In the genomic region with DNA sequence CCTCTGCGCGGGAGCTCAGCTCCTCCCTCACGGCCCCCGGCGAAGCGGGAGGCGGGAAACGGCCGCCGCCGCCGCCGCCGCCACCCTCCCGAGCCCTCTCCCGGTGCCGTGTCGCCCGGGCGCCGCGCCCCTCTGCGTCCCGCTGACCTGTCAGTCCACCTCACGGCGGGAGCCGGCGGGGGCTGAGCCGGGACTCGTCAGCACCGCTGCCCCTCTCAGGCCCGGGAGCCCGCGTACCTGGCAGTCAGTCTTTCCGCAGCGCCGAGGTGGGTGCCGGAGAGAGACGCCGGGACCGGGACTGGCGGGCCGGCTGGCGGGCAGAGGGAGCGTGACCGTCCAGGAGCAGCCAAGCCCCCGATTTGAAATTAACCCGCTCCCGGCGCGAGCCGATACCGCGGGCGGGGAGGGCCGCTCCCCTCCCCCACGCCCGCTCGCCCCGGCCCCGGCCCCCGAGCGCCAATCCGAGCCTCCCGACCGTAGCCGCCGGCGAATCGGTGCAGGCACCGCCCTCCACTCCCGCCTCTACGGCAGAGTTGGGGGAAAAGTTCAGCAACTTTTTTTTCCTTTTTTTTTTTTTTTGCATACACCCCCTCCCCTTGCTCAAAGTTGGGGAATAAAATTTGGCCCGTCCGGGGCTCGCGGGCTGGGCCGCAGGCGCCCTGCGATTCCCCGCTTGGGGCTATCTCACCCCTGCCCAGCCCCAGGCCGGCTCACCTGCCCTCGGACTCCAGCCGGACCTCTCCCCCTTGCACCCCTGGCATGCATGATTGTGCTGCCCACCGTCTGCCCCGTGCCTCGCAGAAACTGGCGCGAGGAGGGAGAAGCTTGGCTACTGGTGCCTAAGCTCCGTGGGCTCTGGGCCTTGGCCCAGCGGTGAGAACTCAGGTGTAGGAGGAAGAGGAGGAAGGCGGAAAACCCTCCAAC, we compare ENCODE assay signal across 8 cellular contexts. TPM values are rescaled to one million over a fixed set of nuclear protein-coding genes. Genes with fewer than 3 reads are reported as not detected.
DNase-seq lines count a peak whose midpoint lies in the region; ATAC-seq and TF ChIP-seq lines count a peak whose summit lies in the region.

No MANE protein-coding gene starts in this region.

- in situ Hi-C loops in IMR-90 (cut with MboI; ENCODE audit: low sequenced_read_pairs): no loop called here

- H3K27me3 ChIP-seq in IMR-90 (ENCODE audit: control insufficient read depth, insufficient read depth, low read length): peaks cover 26% of the 10 kb centered on the region
- peaks cover 11 to 60% (median 32%) of the 10 kb centered on the region in 7 donors for H3K27me3 ChIP-seq in heart right ventricle
- H3K27me3 ChIP-seq in sigmoid colon: peaks cover 17 to 73% (median 48%) of the 10 kb centered on the region in 3 donors

- H2BK120ac ChIP-seq in IMR-90 (ENCODE audit: low read depth, low read length): no peak overlapping the region

- no peak for TF ChIP-seq POLR2A in IMR-90 (IDR thresholded peaks at IDR 0.05; ENCODE audit: low read depth, low read length)
- no peak for TF ChIP-seq POLR2A in sigmoid colon (IDR thresholded peaks at IDR 0.05)

- H4K8ac ChIP-seq in IMR-90 (ENCODE audit: low read depth in 2 of 2, low read length in 2 of 2): no peak overlapping the region; a peak in 1 of 4 replicates

- H3K4me3 Mint-ChIP-seq in activated CD8-positive, alpha-beta T cell treated with anti-CD3 and anti-CD28 coated beads, Interleukin-2, amount 10 ng/mL, durations not matched to agents 7 days and 5 days: peak overlapping the region; percentile 97

- H2AK9ac ChIP-seq in IMR-90 (replicated peaks; ENCODE audit: low read depth, low read length, poor library complexity): peak overlapping the region; percentile 55

- peak overlapping the region; percentile 94 for H2AFZ ChIP-seq in IMR-90 (replicated peaks; ENCODE audit: low read length, poor library complexity)

- CTCF ChIA-PET in IMR-90 (lab: Yijun Ruan, JAX): interaction anchor here (1.1 kb wide), 1 partner anchor 17 kb away, joined by 3 read pairs; no protein-coding TSS in a partner anchor
- CTCF ChIA-PET in activated CD8-positive, alpha-beta T cell treated with anti-CD3 and anti-CD28 coated beads, Interleukin-2, amount 10 ng/mL, durations not matched to agents 7 days and 5 days (lab: Charles Lee): interaction anchor here (0.5 to 1.4 kb wide), 4 partner anchors 11 to 1202 kb away, joined by 3 to 4 read pairs (median 4); no protein-coding TSS in a partner anchor

- peak overlapping the region; percentile 86 for H3K4me2 ChIP-seq in IMR-90 (ENCODE audit: low read depth, low read length)

- 1% methylated on average over 43 of the region's 92 CpGs; no CpG with 5 or more reads in 1 of the 2 experiments for WGBS in IMR-90 (ENCODE audit: extremely low coverage in 2 of 2, insufficient read length in 1 of 2), 2 experiments
- WGBS in heart right ventricle, 2 donors: 0 to 1% methylated on average over 66 to 92 of the region's 92 CpGs
- 0% methylated on average over 92 of the region's 92 CpGs for WGBS in sigmoid colon, 2 donors

- no peaks in the 10 kb centered on the region for H3K9me3 Mint-ChIP-seq in activated CD8-positive, alpha-beta T cell treated with anti-CD3 and anti-CD28 coated beads, Interleukin-2, amount 10 ng/mL, durations not matched to agents 7 days and 5 days (ENCODE audit: insufficient read depth)

- no peak overlapping the region for H3K14ac ChIP-seq in IMR-90 (replicated peaks; ENCODE audit: low read depth, low read length)

- no TSS peak for BruUV-seq in IMR-90 (replicated peaks; lab: Mats Ljungman, UMichigan)

- no peaks in the 10 kb centered on the region for H3K9me3 ChIP-seq in IMR-90 (ENCODE audit: control insufficient read depth, insufficient read depth, low read length)
- H3K9me3 ChIP-seq in heart right ventricle: no peaks in the 10 kb centered on the region
- no peaks in the 10 kb centered on the region for H3K9me3 ChIP-seq in sigmoid colon

- intact Hi-C loops in IMR-90 (cut with micrococcal nuclease) (loop anchor here (5.0 kb wide), 2 partner anchors 124 to 164 kb away; a partner anchor contains a TSS), heart right ventricle (cut with DNase I) (loop anchor here in 3 of 10 donors (5.0 to 10.0 kb wide), 2 partner anchors 44 to 167 kb away; no protein-coding TSS in a partner anchor), sigmoid colon (cut with DNase I) (no loop called here)

- TF ChIP-seq EP300 in sigmoid colon (IDR thresholded peaks at IDR 0.05): no peak

- POLR2A ChIA-PET in IMR-90 (lab: Charles Lee; ENCODE audit: unreplicated experiment): no interaction called here
- POLR2A ChIA-PET in activated CD8-positive, alpha-beta T cell treated with anti-CD3 and anti-CD28 coated beads, Interleukin-2, amount 10 ng/mL, durations not matched to agents 7 days and 5 days (lab: Charles Lee): interaction anchor here (0.9 kb wide), 2 partner anchors 10 to 11 kb away, joined by 3 to 4 read pairs; no protein-coding TSS in a partner anchor

- no peaks in the 10 kb centered on the region for H4K20me1 ChIP-seq in IMR-90 (ENCODE audit: insufficient read depth, low read length)

- no peak for TF ChIP-seq CTCF in IMR-90 (conservative IDR thresholded peaks at IDR 0.05; ENCODE audit: low read depth, low read length)
- no peak for TF ChIP-seq CTCF in heart right ventricle (IDR thresholded peaks at IDR 0.05)
- no peak for TF ChIP-seq CTCF in sigmoid colon (IDR thresholded peaks at IDR 0.05)

- no peak overlapping the region for H2AK5ac ChIP-seq in IMR-90 (ENCODE audit: low read depth, low read length)

- H4K91ac ChIP-seq in IMR-90 (ENCODE audit: insufficient read depth, low read depth, low read length): no peak overlapping the region

- H3K4me3 ChIP-seq in IMR-90 (ENCODE audit: insufficient read depth, low read depth, low read length): peak overlapping the region; percentile 47
- peak overlapping the region; percentile 46 to 74 (median 68) for H3K4me3 ChIP-seq in heart right ventricle
- H3K4me3 ChIP-seq in sigmoid colon: peak overlapping the region; percentile 12 to 75 (median 54)

- no peak overlapping the region for H3K56ac ChIP-seq in IMR-90 (ENCODE audit: extremely low read depth, insufficient read depth, low read length)

- no peaks in the 10 kb centered on the region for H3K4me1 ChIP-seq in IMR-90 (ENCODE audit: control insufficient read depth, insufficient read depth, low read length)
- peaks cover 5 to 49% (median 17%) of the 10 kb centered on the region in 9 donors for H3K4me1 ChIP-seq in heart right ventricle
- H3K4me1 ChIP-seq in sigmoid colon: peaks cover 0 to 28% (median 24%) of the 10 kb centered on the region in 4 donors

- peak overlapping the region; percentile 89 for H3K27ac Mint-ChIP-seq in activated CD8-positive, alpha-beta T cell treated with anti-CD3 and anti-CD28 coated beads, Interleukin-2, amount 10 ng/mL, durations not matched to agents 7 days and 5 days

- H3K36me3 ChIP-seq in IMR-90 (ENCODE audit: control insufficient read depth, insufficient read depth, low read length) (no peaks in the 10 kb centered on the region), heart right ventricle (peaks cover 0 to 10% (median 0%) of the 10 kb centered on the region in 9 donors), sigmoid colon (no peaks in the 10 kb centered on the region)

- H3K4ac ChIP-seq in IMR-90 (ENCODE audit: low read depth, low read length): no peak overlapping the region

- H3K27me3 Mint-ChIP-seq in activated CD8-positive, alpha-beta T cell treated with anti-CD3 and anti-CD28 coated beads, Interleukin-2, amount 10 ng/mL, durations not matched to agents 7 days and 5 days (ENCODE audit: low read depth): peaks cover 20% of the 10 kb centered on the region

- H3K36me3 Mint-ChIP-seq in activated CD8-positive, alpha-beta T cell treated with anti-CD3 and anti-CD28 coated beads, Interleukin-2, amount 10 ng/mL, durations not matched to agents 7 days and 5 days (ENCODE audit: low read depth): peaks cover 38% of the 10 kb centered on the region

- no peak overlapping the region; the same call in 1 of the 2 replicates for H3K27ac ChIP-seq in IMR-90 (ENCODE audit: insufficient read depth, low read length)
- peak overlapping the region in 1 of 10 donors; percentile 34 for H3K27ac ChIP-seq in heart right ventricle
- no peak overlapping the region for H3K27ac ChIP-seq in sigmoid colon

- H3K79me1 ChIP-seq in IMR-90 (ENCODE audit: low read depth in 1 of 2, low read length in 2 of 2): peaks cover 0 to 5% of the 10 kb centered on the region in 2 experiments; a peak in 1 of 4 replicates

- peaks cover 36% of the 10 kb centered on the region for H3K4me1 Mint-ChIP-seq in activated CD8-positive, alpha-beta T cell treated with anti-CD3 and anti-CD28 coated beads, Interleukin-2, amount 10 ng/mL, durations not matched to agents 7 days and 5 days (ENCODE audit: low read depth)

- no peaks in the 10 kb centered on the region; the same call in 1 of the 2 replicates for H3K9me1 ChIP-seq in IMR-90 (ENCODE audit: insufficient read depth, low read length)

- dilution Hi-C loops in IMR-90 (cut with HindIII; ENCODE audit: low sequenced_read_pairs, unreplicated experiment): no loop called here

- H3K18ac ChIP-seq in IMR-90 (ENCODE audit: low read depth, low read length): no peak overlapping the region

- no peak overlapping the region for H2BK20ac ChIP-seq in IMR-90 (ENCODE audit: low read depth, low read length)

- peak overlapping the region; percentile 65; the same call in 1 of the 2 replicates for H3K23ac ChIP-seq in IMR-90 (ENCODE audit: low read depth, low read length)

- H2BK15ac ChIP-seq in IMR-90 (ENCODE audit: low read depth, low read length): no peak overlapping the region

- H2BK5ac ChIP-seq in IMR-90 (ENCODE audit: low read depth, low read length, poor library complexity, severe bottlenecking): no peak overlapping the region

- peak overlapping the region; percentile 22; the same call in 1 of the 2 replicates for H3K9ac ChIP-seq in IMR-90 (ENCODE audit: low read depth, low read length)

- TF ChIP-seq RAD21 in IMR-90 (IDR thresholded peaks at IDR 0.05; ENCODE audit: low read length): no peak

- peak; percentile 34 for ATAC-seq in GM21737 (IDR thresholded peaks at IDR 0.05; ENCODE audit: unreplicated experiment)
- ATAC-seq in IMR-90 (ENCODE audit: low read depth): peak; percentile 62
- peak; percentile 63 for ATAC-seq in activated CD8-positive, alpha-beta T cell treated with anti-CD3 and anti-CD28 coated beads, Interleukin-2, amount 10 ng/mL, durations not matched to agents 7 days and 5 days
- ATAC-seq in heart right ventricle: peak in 7 of 8 donors; percentile 36 to 74 (median 54)

- peak; percentile 68 for DNase-seq in NCI-H2227 (lab: John Stamatoyannopoulos, UW; ENCODE audit: unreplicated experiment)
- DNase-seq in NCI-H2227 treated with DMSO at 0.1 percent for 48 hours (lab: John Stamatoyannopoulos, UW): no peak
- DNase-seq in IMR-90: no peak
- DNase-seq in activated CD8-positive, alpha-beta T cell treated with anti-CD3 and anti-CD28 coated beads, Interleukin-2, amount 10 ng/mL, durations not matched to agents 7 days and 5 days: peak; percentile 74
- DNase-seq in heart right ventricle: peak; percentile 10 to 30
- peak; percentile 66 for DNase-seq in sigmoid colon
- no peak for DNase-seq in amniotic stem cell (lab: John Stamatoyannopoulos, UW)

- H4K5ac ChIP-seq in IMR-90 (ENCODE audit: low read depth, low read length): no peak overlapping the region

RNA-seq across cellular contexts. Expression of a gene that starts 0.8 kb away (rescaled TPM):
- total RNA-seq in IMR-90 (2012; rRNA removed) (1.1 TPM in 2 replicates), heart right ventricle (1 to 10 TPM in 9 of 10 donors, under 1 TPM in 1; 0.86 to 5.0 (median 3.7) TPM), sigmoid colon (1 to 10 TPM in 1 of 4 donors, under 1 TPM in 2, not detected in 1; 0.16 to 1.2 (median 0.83) TPM)
- polyA plus RNA-seq in IMR-90 (2012; rRNA removed) (2.3 and 2.6 TPM in 2 replicates), heart right ventricle (under 1 TPM; 0.73 to 0.87 TPM), sigmoid colon (1 to 10 TPM in 2 of 3 donors, under 1 TPM in 1; 0.60 to 4.0 (median 1.6) TPM)
- polyA plus RNA-seq in IMR-90 (2012; cell fraction: cytosol; rRNA removed): 0.51 and 0.92 TPM in 2 replicates
- 2.1 and 2.6 TPM in 2 replicates for polyA plus RNA-seq in IMR-90 (2012; cell fraction: nucleus; rRNA removed; ENCODE audit: low replicate concordance)
- 10 to 100 TPM; 44.4 to 46.5 TPM for total RNA-seq in activated CD8-positive, alpha-beta T cell treated with anti-CD3 and anti-CD28 coated beads, Interleukin-2, amount 10 ng/mL, durations not matched to agents 7 days and 5 days

RNA-seq across cellular contexts. Expression of a gene that starts 39.7 kb away (rescaled TPM):
- not detected in 2 replicates for total RNA-seq in IMR-90 (2012; rRNA removed)
- polyA plus RNA-seq in IMR-90 (2012; rRNA removed): not detected in 2 replicates
- polyA plus RNA-seq in IMR-90 (2012; cell fraction: cytosol; rRNA removed): 0.13 TPM in 1 of 2 replicates, not detected in the other
- not detected in 2 replicates for polyA plus RNA-seq in IMR-90 (2012; cell fraction: nucleus; rRNA removed; ENCODE audit: low replicate concordance)
- total RNA-seq in activated CD8-positive, alpha-beta T cell treated with anti-CD3 and anti-CD28 coated beads, Interleukin-2, amount 10 ng/mL, durations not matched to agents 7 days and 5 days: not detected
- 1,000 to 10,000 TPM in 8 of 10 donors, 100 to 1,000 TPM in 2; 648 to 3,929 (median 2,797) TPM for total RNA-seq in heart right ventricle
- polyA plus RNA-seq in heart right ventricle: 1,000 to 10,000 TPM in 1 of 2 donors, 100 to 1,000 TPM in 1; 534 to 1,893 TPM
- total RNA-seq in sigmoid colon: not detected
- 1 to 10 TPM in 2 of 3 donors, under 1 TPM in 1; 0.66 to 1.2 (median 1.2) TPM for polyA plus RNA-seq in sigmoid colon

Comparison
In these comparisons a context has a peak if more than half of its experiments do, and no peak if none do; other contexts are left out.
1. DNase-seq: peak in NCI-H2227 (single experiment), activated CD8-positive, alpha-beta T cell treated with anti-CD3 and anti-CD28 coated beads, Interleukin-2, amount 10 ng/mL, durations not matched to agents 7 days and 5 days (single experiment), heart right ventricle (2 of 2) and sigmoid colon (single experiment); none in NCI-H2227 treated with DMSO at 0.1 percent for 48 hours (single experiment), IMR-90 (single experiment) and amniotic stem cell (single experiment).
2. RNA of a gene that starts 0.8 kb away (total RNA-seq): 44.4 to 46.5 TPM in activated CD8-positive, alpha-beta T cell treated with anti-CD3 and anti-CD28 coated beads, Interleukin-2, amount 10 ng/mL, durations not matched to agents 7 days and 5 days; 0.86 to 5.0 TPM in heart right ventricle, 1.1 TPM in IMR-90 and 0.16 to 1.2 TPM in sigmoid colon; every median in the first group is over 4 times any median in the second.
3. RNA of a gene that starts 39.7 kb away (total RNA-seq): 648 to 3,929 TPM in heart right ventricle; not detected in IMR-90, not detected in activated CD8-positive, alpha-beta T cell treated with anti-CD3 and anti-CD28 coated beads, Interleukin-2, amount 10 ng/mL, durations not matched to agents 7 days and 5 days and not detected in sigmoid colon; every median in the first group is over 100 times any median in the second.
4. Peak in every context shown above with its lines, with median percentiles within 50 percentile points of each other: ATAC-seq and H3K4me3 ChIP-seq.